Comparison of ENCODE assay signal across 2 cellular contexts in genomic region chr21:43361127-43361492, GRCh38.
TF ChIP-seq lines count a peak whose summit lies in the region.

No MANE protein-coding gene starts in this region.

TF ChIP-seq in SK-N-SH, 30 proteins besides CTCF, POLR2A, EP300 and RAD21 (continued from another document):
- no peak for TF ChIP-seq EZH2phosphoT487 (IDR thresholded peaks at IDR 0.05; ENCODE audit: borderline replicate concordance, low read depth)
- no peak for TF ChIP-seq ZBTB33 (IDR thresholded peaks at IDR 0.05; ENCODE audit: borderline replicate concordance, low read depth)
- no peak for TF ChIP-seq JUND (IDR thresholded peaks at IDR 0.05)
- TF ChIP-seq USF2 (IDR thresholded peaks at IDR 0.05; ENCODE audit: borderline replicate concordance, low read depth, low read length): no peak
- TF ChIP-seq TCF12 (IDR thresholded peaks at IDR 0.05): no peak
- no peak for TF ChIP-seq FOXJ3 (CRISPR knock-in tag; IDR thresholded peaks at IDR 0.05)
- no peak for TF ChIP-seq TEAD4 (IDR thresholded peaks at IDR 0.05; ENCODE audit: borderline replicate concordance, insufficient read depth)
- no peak for TF ChIP-seq IRF3 (IDR thresholded peaks at IDR 0.05; ENCODE audit: low read depth, low read length)
- TF ChIP-seq RXRA (IDR thresholded peaks at IDR 0.05; ENCODE audit: borderline replicate concordance, low read depth): no peak
- TF ChIP-seq TAF1 (IDR thresholded peaks at IDR 0.05; ENCODE audit: borderline replicate concordance, low read depth, low read length): no peak
- no peak for TF ChIP-seq NRF1 (IDR thresholded peaks at IDR 0.05; ENCODE audit: low read depth, low read length)
- TF ChIP-seq MXI1 (IDR thresholded peaks at IDR 0.05; ENCODE audit: low read depth, low read length): no peak
- no peak for TF ChIP-seq NFIC (IDR thresholded peaks at IDR 0.05; ENCODE audit: borderline replicate concordance)

TF ChIP-seq in SK-N-SH treated with all-trans-retinoic acid at 6 μM for 48 hours, 23 proteins besides CTCF, POLR2A, EP300 and RAD21 (continued from another document):
- TF ChIP-seq CREB5 (CRISPR knock-in tag; IDR thresholded peaks at IDR 0.05; ENCODE audit: low read depth) (no peak), SNAI2 (CRISPR knock-in tag; IDR thresholded peaks at IDR 0.05) (no peak), TSHZ2 (CRISPR knock-in tag; IDR thresholded peaks at IDR 0.05) (no peak), ZFP30 (CRISPR knock-in tag; IDR thresholded peaks at IDR 0.05) (no peak), BACH2 (CRISPR knock-in tag; IDR thresholded peaks at IDR 0.05; ENCODE audit: borderline replicate concordance) (no peak)
